ENCODE assay signal across 15 cellular contexts in genomic region chr1:78250201-78250600, GRCh38.
"Had no signal": no experiment of that assay in that cellular context is flagged by ENCODE, and none has a peak within 500 bp of the region (broad histone marks: within the 10 kb centered on the region; RNA-seq: fewer than 3 reads in every experiment).

No MANE protein-coding gene starts in this region.

- H3K27ac Mint-ChIP-seq: naive thymus-derived CD8-positive, alpha-beta T cell had no signal

- H3K36me3 Mint-ChIP-seq: naive thymus-derived CD8-positive, alpha-beta T cell had no signal

- DNase-seq: activated CD4-positive, CD25-positive, alpha-beta regulatory T cell treated with anti-CD3 and anti-CD28 coated beads, Interleukin-2, amount 50 U/mL, for 72 hours; activated naive CD4-positive, alpha-beta T cell; activated T-cell treated with anti-CD3 and anti-CD28 coated beads for 4 hours; anterior cingulate cortex; brain microvascular endothelial cell; dermis blood vessel endothelial cell; left lung; naive thymus-derived CD8-positive, alpha-beta T cell; small intestine; stimulated activated CD4-positive, alpha-beta T cell treated with anti-CD3 and anti-CD28 coated beads, Interleukin-4, amount 100 ng/mL, for 24 hours; stimulated activated naive CD4-positive, alpha-beta T cell treated with Interleukin-2 at 50 U/mL for 16 hours; substantia nigra; T-helper 9 cell had no signal

- H3K36me3 ChIP-seq: brain microvascular endothelial cell, tibial nerve had no signal

- H3K27ac ChIP-seq: brain microvascular endothelial cell, epithelial cell of prostate, left lung had no signal

- H3K4me3 ChIP-seq: left lung had no signal

- H3K27me3 ChIP-seq: brain microvascular endothelial cell, left lung, tibial nerve had no signal

- H3K4me1 ChIP-seq: left lung had no signal

- H3K9me3 ChIP-seq: tibial nerve had no signal

- ATAC-seq: left lung; naive thymus-derived CD8-positive, alpha-beta T cell had no signal

- H3K4me3 Mint-ChIP-seq: naive thymus-derived CD8-positive, alpha-beta T cell had no signal

- H3K4me1 Mint-ChIP-seq: naive thymus-derived CD8-positive, alpha-beta T cell had no signal
